ENCODE assay signal across 12 cellular contexts in genomic region chr15:48939686-48940085, GRCh38. TPM values are rescaled to one million over a fixed set of nuclear protein-coding genes. Genes with fewer than 3 reads are reported as not detected.
DNase-seq lines count a peak whose midpoint lies in the region; ATAC-seq and TF ChIP-seq lines count a peak whose summit lies in the region.
"Had no signal": no experiment of that assay in that cellular context is flagged by ENCODE, and none has a peak within 500 bp of the region (broad histone marks: within the 10 kb centered on the region; RNA-seq: fewer than 3 reads in every experiment).

No MANE protein-coding gene starts in this region.

- H3K36me3 Mint-ChIP-seq in activated CD8-positive, alpha-beta memory T cell treated with anti-CD3 and anti-CD28 coated beads, Interleukin-2, amount 10 ng/mL, durations not matched to agents 7 days and 5 days, result peaks cover 26% of the 10 kb centered on the region
- H3K36me3 Mint-ChIP-seq in effector memory CD8-positive, alpha-beta T cell (ENCODE audit: insufficient read depth), result no peaks in the 10 kb centered on the region

- H3K27me3 ChIP-seq in spleen (replicated peaks in 1 of 7), result peaks cover 0 to 4% (median 0%) of the 10 kb centered on the region in 7 donors

- peaks cover 2% of the 10 kb centered on the region for H3K9me3 Mint-ChIP-seq in activated CD8-positive, alpha-beta memory T cell treated with anti-CD3 and anti-CD28 coated beads, Interleukin-2, amount 10 ng/mL, durations not matched to agents 7 days and 5 days (ENCODE audit: low read depth)
- H3K9me3 Mint-ChIP-seq in effector memory CD8-positive, alpha-beta T cell, result no peaks in the 10 kb centered on the region

- H3K27ac ChIP-seq in spleen, result no peak overlapping the region

- TF ChIP-seq CTCF in choroid plexus epithelial cell (conservative IDR thresholded peaks at IDR 0.05; ENCODE audit: low read depth, low read length), result no peak
- TF ChIP-seq CTCF in retinal pigment epithelial cell (conservative IDR thresholded peaks at IDR 0.05; ENCODE audit: low read depth, low read length), result no peak
- TF ChIP-seq CTCF in spleen (IDR thresholded peaks at IDR 0.05 in 8 of 11, conservative IDR thresholded peaks at IDR 0.05 in 3 of 11), result no peak

- ATAC-seq in activated CD8-positive, alpha-beta memory T cell treated with anti-CD3 and anti-CD28 coated beads, Interleukin-2, amount 10 ng/mL, durations not matched to agents 7 days and 5 days, result no peak
- no peak for ATAC-seq in effector memory CD8-positive, alpha-beta T cell (replicated peaks)

- H3K4me1 ChIP-seq in spleen, result no peaks in the 10 kb centered on the region

- DNase-seq in activated CD8-positive, alpha-beta memory T cell treated with anti-CD3 and anti-CD28 coated beads, Interleukin-2, amount 10 ng/mL, durations not matched to agents 7 days and 5 days, result no peak
- no peak for DNase-seq in activated CD8-positive, alpha-beta memory T cell treated with anti-CD3 and anti-CD28 coated beads, Interleukin-2, amount 50 U/mL, for 48 hours
- DNase-seq in NCI-H446 treated with DMSO at 0.1 percent for 48 hours (lab: John Stamatoyannopoulos, UW) (peak; percentile 95), choroid plexus epithelial cell (ENCODE audit: low read depth) (peak; percentile 96), retinal pigment epithelial cell (ENCODE audit: low read depth) (peak; percentile 94), spleen (no peak), SW 1271 (lab: John Stamatoyannopoulos, UW) (no peak)
- no peak for DNase-seq in effector memory CD8-positive, alpha-beta T cell
- DNase-seq: Karpas-422, NCI-H526 treated with DMSO at 0.1 percent for 48 hours, nucleus accumbens had no signal

- CTCF ChIA-PET in activated CD8-positive, alpha-beta memory T cell treated with anti-CD3 and anti-CD28 coated beads, Interleukin-2, amount 10 ng/mL, durations not matched to agents 7 days and 5 days (lab: Charles Lee), result interaction anchor here (1.0 to 1.7 kb wide), 4 partner anchors 11 to 78 kb away, joined by 3 to 8 read pairs (median 4); no protein-coding TSS in a partner anchor

- peaks cover 35% of the 10 kb centered on the region for H3K4me1 Mint-ChIP-seq in activated CD8-positive, alpha-beta memory T cell treated with anti-CD3 and anti-CD28 coated beads, Interleukin-2, amount 10 ng/mL, durations not matched to agents 7 days and 5 days
- no peaks in the 10 kb centered on the region for H3K4me1 Mint-ChIP-seq in effector memory CD8-positive, alpha-beta T cell (ENCODE audit: low read depth in 2 of 2)
- H3K4me1 Mint-ChIP-seq: B cell had no signal

- H3K4me3 ChIP-seq in choroid plexus epithelial cell (ENCODE audit: low read depth, low read length) (no peak overlapping the region), retinal pigment epithelial cell (ENCODE audit: low read length) (no peak overlapping the region), spleen (no peak overlapping the region)

- 91 to 100% (median 95%) methylated on average over 2 of the region's 2 CpGs for WGBS in spleen, 5 donors

- peaks cover 12% of the 10 kb centered on the region for H3K27me3 Mint-ChIP-seq in activated CD8-positive, alpha-beta memory T cell treated with anti-CD3 and anti-CD28 coated beads, Interleukin-2, amount 10 ng/mL, durations not matched to agents 7 days and 5 days
- H3K27me3 Mint-ChIP-seq in effector memory CD8-positive, alpha-beta T cell, result peaks cover 30 to 33% of the 10 kb centered on the region in 2 donors

- H3K27ac Mint-ChIP-seq in activated CD8-positive, alpha-beta memory T cell treated with anti-CD3 and anti-CD28 coated beads, Interleukin-2, amount 10 ng/mL, durations not matched to agents 7 days and 5 days, result peak overlapping the region; percentile 41
- H3K27ac Mint-ChIP-seq in effector memory CD8-positive, alpha-beta T cell, result no peak overlapping the region
- H3K27ac Mint-ChIP-seq: B cell had no signal

- H3K9me3 ChIP-seq in spleen, result no peaks in the 10 kb centered on the region

- intact Hi-C loops in spleen (cut with DNase I; ENCODE audit: low total_unique reads), result no loop called here

- TF ChIP-seq POLR2A in spleen (IDR thresholded peaks at IDR 0.05), result no peak

- H3K36me3 ChIP-seq in spleen, result no peaks in the 10 kb centered on the region

- no peak overlapping the region for H3K4me3 Mint-ChIP-seq in activated CD8-positive, alpha-beta memory T cell treated with anti-CD3 and anti-CD28 coated beads, Interleukin-2, amount 10 ng/mL, durations not matched to agents 7 days and 5 days
- H3K4me3 Mint-ChIP-seq in effector memory CD8-positive, alpha-beta T cell, result no peak overlapping the region
- H3K4me3 Mint-ChIP-seq: B cell had no signal

RNA-seq across cellular contexts. Expression of gene SHC4, which starts 24.0 kb away (rescaled TPM):
- total RNA-seq in activated CD8-positive, alpha-beta memory T cell treated with anti-CD3 and anti-CD28 coated beads, Interleukin-2, amount 10 ng/mL, durations not matched to agents 7 days and 5 days, result 1 to 10 TPM; 3.0 to 9.8 TPM
- under 1 TPM in 2 of 7 donors, not detected in 5; 0.26 to 0.27 TPM for total RNA-seq in spleen
- under 1 TPM; 0.20 to 0.42 (median 0.27) TPM for polyA plus RNA-seq in spleen

Comparison
In these comparisons a context has a peak if more than half of its experiments do, and no peak if none do; other contexts are left out.
1. DNase-seq: peak in NCI-H446 treated with DMSO at 0.1 percent for 48 hours (single experiment), choroid plexus epithelial cell (single experiment) and retinal pigment epithelial cell (single experiment); none in activated CD8-positive, alpha-beta memory T cell treated with anti-CD3 and anti-CD28 coated beads, Interleukin-2, amount 10 ng/mL, durations not matched to agents 7 days and 5 days (single experiment), activated CD8-positive, alpha-beta memory T cell treated with anti-CD3 and anti-CD28 coated beads, Interleukin-2, amount 50 U/mL, for 48 hours (single experiment), spleen (single experiment), effector memory CD8-positive, alpha-beta T cell (0 of 3) and SW 1271 (0 of 2).